13 cellular contexts compared by ENCODE assay signal in the genomic region with DNA sequence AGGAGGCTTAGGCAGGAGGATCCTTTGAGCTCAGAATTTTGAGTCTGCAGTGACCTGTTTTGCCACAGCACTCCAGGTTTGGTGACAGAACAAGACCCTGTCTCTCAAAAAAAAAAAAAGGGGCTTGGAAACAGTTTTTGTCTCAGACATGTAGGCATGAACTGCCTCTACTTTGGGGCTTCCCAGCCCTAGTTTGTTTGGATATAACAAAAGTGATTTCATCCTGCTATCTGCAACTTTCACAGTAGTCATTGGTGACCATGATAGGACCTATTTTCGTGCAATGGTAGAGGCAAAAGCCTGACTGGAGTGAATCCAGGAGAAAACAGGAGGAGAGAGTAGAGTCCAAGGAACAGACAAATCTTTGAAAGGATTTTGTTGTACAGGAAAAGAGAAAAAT. TPM values are rescaled to one million over a fixed set of nuclear protein-coding genes. Genes with fewer than 3 reads are reported as not detected.
DNase-seq lines count a peak whose midpoint lies in the region; ATAC-seq and TF ChIP-seq lines count a peak whose summit lies in the region.
"Had no signal": no experiment of that assay in that cellular context is flagged by ENCODE, and none has a peak within 500 bp of the region (broad histone marks: within the 10 kb centered on the region; RNA-seq: fewer than 3 reads in every experiment).

No MANE protein-coding gene starts in this region.

- no peak overlapping the region for H2AK5ac ChIP-seq in mesendoderm (ENCODE audit: low read length)

- H2BK5ac ChIP-seq in mesendoderm (ENCODE audit: low read length), result peak overlapping the region; percentile 17

- no peaks in the 10 kb centered on the region for H3K9me3 ChIP-seq in left ventricle myocardium inferior (replicated peaks)
- H3K9me3 ChIP-seq in uterus, result no peaks in the 10 kb centered on the region
- H3K9me3 ChIP-seq: prostate gland had no signal

- no peaks in the 10 kb centered on the region for H3K79me2 ChIP-seq in mesendoderm (ENCODE audit: control insufficient read depth, insufficient read depth, low read length)

- intact Hi-C loops in left ventricle myocardium inferior (cut with micrococcal nuclease) (no loop called here), Right ventricle myocardium superior (cut with DNase I) (no loop called here), uterus (cut with DNase I; ENCODE audit: low total_unique reads) (no loop called here)
- intact Hi-C loops in dendritic cell treated with granulocyte-macrophage colony-stimulating factor and Interleukin-4, amounts not matched to agents 40 ng/mL and 50 ng/mL, for 4 days (cut with micrococcal nuclease), result no loop called here

- no CpG with 5 or more reads among the region's 1 CpG for WGBS in mesendoderm (ENCODE audit: extremely low coverage, insufficient coverage, low lambda C conversion rate)

- peak overlapping the region; percentile 86 for H3K18ac ChIP-seq in mesendoderm (ENCODE audit: low read length)

- no peak overlapping the region for H4K8ac ChIP-seq in mesendoderm (ENCODE audit: low read depth, low read length)

- H3K4ac ChIP-seq in mesendoderm (ENCODE audit: low read depth, low read length), result no peak overlapping the region

- TF ChIP-seq POLR2A in uterus (IDR thresholded peaks at IDR 0.05), result no peak

- no peaks in the 10 kb centered on the region for H3K9me3 Mint-ChIP-seq in dendritic cell treated with granulocyte-macrophage colony-stimulating factor and Interleukin-4, amounts not matched to agents 40 ng/mL and 50 ng/mL, for 4 days

- peak overlapping the region; percentile 70 for H3K56ac ChIP-seq in mesendoderm (ENCODE audit: low read length)

- H3K36me3 Mint-ChIP-seq in dendritic cell treated with granulocyte-macrophage colony-stimulating factor and Interleukin-4, amounts not matched to agents 40 ng/mL and 50 ng/mL, for 4 days (ENCODE audit: low read depth), result no peaks in the 10 kb centered on the region
- H3K36me3 Mint-ChIP-seq: immature natural killer cell had no signal

- H3K4me1 ChIP-seq in left ventricle myocardium inferior (peaks cover 12% of the 10 kb centered on the region), mesendoderm (ENCODE audit: control insufficient read depth, low read depth, low read length) (peaks cover 4% of the 10 kb centered on the region), uterus (no peaks in the 10 kb centered on the region)
- H3K4me1 ChIP-seq: prostate gland had no signal

- peak overlapping the region; percentile 96 for H2BK15ac ChIP-seq in mesendoderm (replicated peaks; ENCODE audit: low read depth)

- peaks cover 2% of the 10 kb centered on the region for H3K27me3 Mint-ChIP-seq in dendritic cell treated with granulocyte-macrophage colony-stimulating factor and Interleukin-4, amounts not matched to agents 40 ng/mL and 50 ng/mL, for 4 days

- H3K4me1 Mint-ChIP-seq in dendritic cell treated with granulocyte-macrophage colony-stimulating factor and Interleukin-4, amounts not matched to agents 40 ng/mL and 50 ng/mL, for 4 days (ENCODE audit: low read depth), result peaks cover 5% of the 10 kb centered on the region

- no peak for ATAC-seq in Right ventricle myocardium superior (ENCODE audit: poor library complexity)

- H3K9ac ChIP-seq in mesendoderm (ENCODE audit: low read length), result no peak overlapping the region

- TF ChIP-seq CTCF in left ventricle myocardium inferior (IDR thresholded peaks at IDR 0.05; ENCODE audit: borderline replicate concordance), result no peak
- TF ChIP-seq CTCF in uterus (IDR thresholded peaks at IDR 0.05), result no peak

- H3K4me3 ChIP-seq in left ventricle myocardium inferior (no peak overlapping the region), mesendoderm (ENCODE audit: low read length) (no peak overlapping the region), uterus (no peak overlapping the region)
- H3K4me3 ChIP-seq: prostate gland had no signal

- peak overlapping the region; percentile 27 for H3K27ac Mint-ChIP-seq in dendritic cell treated with granulocyte-macrophage colony-stimulating factor and Interleukin-4, amounts not matched to agents 40 ng/mL and 50 ng/mL, for 4 days

- H2BK120ac ChIP-seq in mesendoderm (ENCODE audit: low read depth, low read length), result peak overlapping the region; percentile 36

- H3K23ac ChIP-seq in mesendoderm (ENCODE audit: low read length), result no peak overlapping the region

- H3K27me3 ChIP-seq in left ventricle myocardium inferior (ENCODE audit: low read depth), result no peaks in the 10 kb centered on the region
- H3K27me3 ChIP-seq in mesendoderm (ENCODE audit: insufficient read depth, low read length, poor library complexity), result no peaks in the 10 kb centered on the region
- no peaks in the 10 kb centered on the region for H3K27me3 ChIP-seq in uterus

- DNase-seq in left ventricle myocardium inferior (no peak), Right ventricle myocardium superior (no peak), mesendoderm (no peak), uterus (no peak), NCI-H146 (lab: John Stamatoyannopoulos, UW) (no peak), dedifferentiated amniotic fluid mesenchymal stem cell (ENCODE audit: extremely low spot score) (no peak)
- no peak for DNase-seq in activated naive CD4-positive, alpha-beta T cell treated with Interleukin-2 at 50 U/mL for 16 hours
- DNase-seq: activated T-cell treated with anti-CD3 and anti-CD28 coated beads, Interleukin-2, amount 50 U/mL, for 48 hours; COR-L47; GF-D8 had no signal

- no peaks in the 10 kb centered on the region for H3K36me3 ChIP-seq in left ventricle myocardium inferior
- no peaks in the 10 kb centered on the region for H3K36me3 ChIP-seq in mesendoderm (ENCODE audit: control insufficient read depth, insufficient read depth, low read length)
- H3K36me3 ChIP-seq in uterus, result no peaks in the 10 kb centered on the region
- H3K36me3 ChIP-seq: prostate gland had no signal

- H3K79me1 ChIP-seq in mesendoderm (ENCODE audit: low read length), result no peaks in the 10 kb centered on the region

- H3K4me3 Mint-ChIP-seq in dendritic cell treated with granulocyte-macrophage colony-stimulating factor and Interleukin-4, amounts not matched to agents 40 ng/mL and 50 ng/mL, for 4 days, result no peak overlapping the region
- H3K4me3 Mint-ChIP-seq: immature natural killer cell had no signal

- H3K27ac ChIP-seq in left ventricle myocardium inferior (replicated peaks) (peak overlapping the region; percentile 79), mesendoderm (ENCODE audit: low read depth, low read length) (peak overlapping the region; percentile 40), uterus (peak overlapping the region; percentile 35 to 63)
- H3K27ac ChIP-seq: prostate gland had no signal

- no peak overlapping the region for H3K4me2 ChIP-seq in mesendoderm (ENCODE audit: low read length)

- no peak overlapping the region for H4K5ac ChIP-seq in mesendoderm (ENCODE audit: low read length)

RNA-seq across cellular contexts. Expression of gene EVI5, which starts 20.3 kb away (rescaled TPM):
- total RNA-seq in left ventricle myocardium inferior (30.4 TPM), Right ventricle myocardium superior (18.9 TPM), uterus (100 to 1,000 TPM in 1 of 4 donors, 10 to 100 TPM in 3; 53.0 to 112 (median 58.4) TPM)
- polyA plus RNA-seq in mesendoderm (2013, experiment 1 of 2), result 4.4 TPM
- 3.5 TPM for polyA plus RNA-seq in mesendoderm (2013, experiment 2 of 2)

RNA-seq across cellular contexts. Expression of gene RPL5, which starts 26.6 kb away (rescaled TPM):
- total RNA-seq in left ventricle myocardium inferior (552 TPM), Right ventricle myocardium superior (543 TPM), uterus (1,000 to 10,000 TPM; 1,299 to 3,386 (median 2,410) TPM)
- 5,152 TPM for polyA plus RNA-seq in mesendoderm (2013, experiment 1 of 2)
- 5,127 TPM for polyA plus RNA-seq in mesendoderm (2013, experiment 2 of 2)
